ENCODE assay signal across 8 cellular contexts in the genomic region with DNA sequence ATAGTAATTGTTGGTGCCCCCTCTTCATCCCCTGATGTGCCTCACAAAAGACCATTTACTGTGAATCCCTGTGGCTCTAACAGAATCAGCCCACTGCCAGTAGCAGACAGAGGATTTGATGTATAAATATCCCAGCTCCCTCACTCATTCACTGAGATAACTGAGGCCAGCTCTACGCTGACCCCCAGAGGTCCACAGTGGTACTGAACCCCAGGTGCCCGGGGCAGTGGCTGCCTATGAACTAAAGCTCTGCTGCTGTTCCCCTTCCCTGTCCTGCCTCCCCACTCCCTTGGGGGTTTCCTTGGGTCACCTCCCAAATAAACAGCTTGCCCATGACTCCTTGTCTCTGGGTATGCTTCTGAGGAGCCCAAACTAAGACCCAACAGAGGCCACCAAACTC.
DNase-seq lines count a peak whose midpoint lies in the region; FAIRE-seq and TF ChIP-seq lines count a peak whose summit lies in the region.

No MANE protein-coding gene starts in this region.

- no peaks in the 10 kb centered on the region for H4K20me1 ChIP-seq in fibroblast of lung (ENCODE audit: control insufficient read depth, extremely low read depth, insufficient read depth, low read length)

- H3K36me3 ChIP-seq in breast epithelium (no peaks in the 10 kb centered on the region), fibroblast of lung (ENCODE audit: control insufficient read depth, insufficient read depth, low read length) (no peaks in the 10 kb centered on the region)

- H3K27ac ChIP-seq in breast epithelium (no peak overlapping the region), fibroblast of lung (ENCODE audit: insufficient read depth, low read length) (no peak overlapping the region), caudate nucleus (ENCODE audit: low read depth, low read length) (no peak overlapping the region)

- TF ChIP-seq POLR2A in breast epithelium (IDR thresholded peaks at IDR 0.05) = no peak

- peak; percentile 61 for DNase-seq in MCF 10A (ENCODE audit: unreplicated experiment)
- no peak for DNase-seq in breast epithelium (ENCODE audit: low spot score in 2 of 2)
- DNase-seq in SK-MEL-5 (ENCODE audit: low read depth, low spot score) = peak; percentile 32
- no peak for DNase-seq in fibroblast of lung (ENCODE audit: low read depth in 2 of 2)
- peak; percentile 6 for DNase-seq in stimulated activated CD8-positive, alpha-beta memory T cell treated with anti-CD3 and anti-CD28 coated beads, Interleukin-7, amount 100 ng/mL, for 24 hours (ENCODE audit: low read depth)
- DNase-seq in RCC 7860 (ENCODE audit: low spot score) = no peak
- no peak for DNase-seq in effector CD8-positive, alpha-beta T cell (lab: John Stamatoyannopoulos, UW)
- no peak for DNase-seq in caudate nucleus (lab: John Stamatoyannopoulos, UW)

- H3K4me3 ChIP-seq in breast epithelium = no peak overlapping the region
- H3K4me3 ChIP-seq in fibroblast of lung (replicated peaks in 1 of 4; ENCODE audit: control extremely low read depth in 1 of 4, insufficient read depth in 1 of 4, low read depth in 3 of 4, low read length in 4 of 4) = no peak overlapping the region

- BruUV-seq in MCF 10A (replicated peaks; lab: Mats Ljungman, UMichigan) = no TSS peak

- no peak overlapping the region for H3K27ac Mint-ChIP-seq in MCF 10A (ENCODE audit: low read depth, unreplicated experiment)

- H3K4me1 Mint-ChIP-seq in MCF 10A (ENCODE audit: insufficient read depth, unreplicated experiment) = peaks cover 10% of the 10 kb centered on the region

- no peaks in the 10 kb centered on the region for H3K4me1 ChIP-seq in breast epithelium
- no peaks in the 10 kb centered on the region for H3K4me1 ChIP-seq in fibroblast of lung (ENCODE audit: control insufficient read depth, extremely low read depth, insufficient read depth, low read length)

- no peak for FAIRE-seq in RCC 7860 (lab: Jason Lieb, UNC)

- no peak overlapping the region for H3K4me3 Mint-ChIP-seq in MCF 10A (ENCODE audit: unreplicated experiment)

- TF ChIP-seq CTCF in MCF 10A (IDR thresholded peaks at IDR 0.05; ENCODE audit: unreplicated experiment) = peak; percentile 34
- TF ChIP-seq CTCF in breast epithelium (IDR thresholded peaks at IDR 0.05) = peak in 1 of 3 donors; percentile 13
- TF ChIP-seq CTCF in fibroblast of lung (conservative IDR thresholded peaks at IDR 0.05 in 1 of 2, IDR thresholded peaks at IDR 0.05 in 1 of 2; ENCODE audit: low read depth in 1 of 2, low read length in 2 of 2) = peak; percentile 40 to 53

- in situ Hi-C loops in SK-MEL-5 (cut with HindIII; ENCODE audit: low pct_unique_long_range_greater_than_20kb, low sequenced_read_pairs) = no loop called here

- H3K79me2 ChIP-seq in fibroblast of lung (ENCODE audit: control insufficient read depth, insufficient read depth, low read length) = no peaks in the 10 kb centered on the region

- intact Hi-C loops in MCF 10A (cut with micrococcal nuclease) = loop anchor here (5.0 kb wide), 1 partner anchor 307 kb away; a partner anchor contains a TSS
- intact Hi-C loops in breast epithelium (cut with DNase I; ENCODE audit: low total_unique reads) = no loop called here

- no peak overlapping the region for H3K9ac ChIP-seq in fibroblast of lung (ENCODE audit: insufficient read depth, low read length)

- no peak overlapping the region for H3K4me2 ChIP-seq in fibroblast of lung (ENCODE audit: extremely low read depth, insufficient read depth, low read length)

- H3K9me3 Mint-ChIP-seq in MCF 10A (ENCODE audit: unreplicated experiment) = no peaks in the 10 kb centered on the region

- H2AFZ ChIP-seq in fibroblast of lung (ENCODE audit: low read length) = no peak overlapping the region

- H3K27me3 ChIP-seq in breast epithelium (peaks cover 0 to 39% of the 10 kb centered on the region in 2 donors), fibroblast of lung (ENCODE audit: control insufficient read depth, insufficient read depth, low read length) (peaks cover 5% of the 10 kb centered on the region)

- peaks cover 17% of the 10 kb centered on the region for H3K27me3 Mint-ChIP-seq in MCF 10A (ENCODE audit: insufficient read depth, unreplicated experiment)

- POLR2A ChIA-PET in MCF 10A (lab: Yijun Ruan, JAX) = no interaction called here

- CTCF ChIA-PET in MCF 10A (lab: Yijun Ruan, JAX) = interaction anchor here (0.7 kb wide), 1 partner anchor 37 kb away, joined by 3 read pairs; no protein-coding TSS in a partner anchor

- H3K9me3 ChIP-seq in breast epithelium (peaks cover 6 to 9% of the 10 kb centered on the region in 2 donors), fibroblast of lung (ENCODE audit: control insufficient read depth, insufficient read depth, low read depth, low read length) (no peaks in the 10 kb centered on the region)

- no peaks in the 10 kb centered on the region for H3K36me3 Mint-ChIP-seq in MCF 10A (ENCODE audit: insufficient read depth, unreplicated experiment)

Comparison
In these comparisons a context has a peak if more than half of its experiments do, and no peak if none do; other contexts are left out.
1. DNase-seq: peak in MCF 10A (single experiment), SK-MEL-5 (single experiment) and stimulated activated CD8-positive, alpha-beta memory T cell treated with anti-CD3 and anti-CD28 coated beads, Interleukin-7, amount 100 ng/mL, for 24 hours (single experiment); none in breast epithelium (0 of 2), fibroblast of lung (0 of 2), RCC 7860 (single experiment), effector CD8-positive, alpha-beta T cell (single experiment) and caudate nucleus (0 of 61).